13 cellular contexts compared by ENCODE assay signal in the genomic region with DNA sequence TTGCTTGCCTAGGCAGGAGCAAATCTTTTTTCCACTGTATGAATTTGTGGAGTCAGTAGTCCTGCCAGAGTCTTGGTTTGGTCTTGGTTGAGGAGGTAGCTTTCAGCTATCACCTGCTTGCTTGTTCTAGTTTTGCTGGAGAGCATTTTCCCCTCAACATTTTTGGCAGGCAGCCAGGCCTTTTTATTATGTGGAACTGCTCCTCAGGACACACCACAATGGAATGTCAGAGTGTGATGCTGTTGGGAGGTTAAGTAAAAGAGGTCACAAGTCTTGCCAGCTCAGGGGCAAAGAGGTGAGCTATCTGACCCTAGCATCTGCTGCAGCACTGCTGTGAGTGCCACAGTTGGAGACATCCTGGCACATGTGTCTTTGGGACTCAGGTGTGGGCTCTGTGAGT.
DNase-seq lines count a peak whose midpoint lies in the region; ATAC-seq and TF ChIP-seq lines count a peak whose summit lies in the region.
"Had no signal": no experiment of that assay in that cellular context is flagged by ENCODE, and none has a peak within 500 bp of the region (broad histone marks: within the 10 kb centered on the region; RNA-seq: fewer than 3 reads in every experiment).

No MANE protein-coding gene starts in this region.

- no peaks in the 10 kb centered on the region for H3K9me3 ChIP-seq in SJCRH30 (replicated peaks)
- peaks cover 0 to 19% of the 10 kb centered on the region in 2 donors for H3K9me3 ChIP-seq in left lung

- H3K4me3 ChIP-seq in SJCRH30 (no peak overlapping the region), left lung (no peak overlapping the region)

- no peaks in the 10 kb centered on the region for H3K4me1 ChIP-seq in SJCRH30
- no peaks in the 10 kb centered on the region for H3K4me1 ChIP-seq in left lung

- ATAC-seq in left lung (no peak), HG02588 (IDR thresholded peaks at IDR 0.05; ENCODE audit: unreplicated experiment) (no peak), HG02610 (IDR thresholded peaks at IDR 0.05; ENCODE audit: unreplicated experiment) (no peak), HG03460 (IDR thresholded peaks at IDR 0.05; ENCODE audit: unreplicated experiment) (no peak)
- ATAC-seq: stimulated activated naive CD8-positive, alpha-beta T cell treated with anti-CD3 and anti-CD28 coated beads, Interleukin-15, Interleukin-2, amounts not matched to agents 100 U/mL and 50 U/mL, for 24 hours had no signal

- H3K27ac ChIP-seq in SJCRH30 (no peak overlapping the region), left lung (no peak overlapping the region)

- H3K27me3 ChIP-seq in SJCRH30 (no peaks in the 10 kb centered on the region), left lung (no peaks in the 10 kb centered on the region)

- peak; percentile 87 for DNase-seq in DMS79 (lab: John Stamatoyannopoulos, UW)
- DNase-seq in NCI-H187 treated with DMSO at 0.1 percent for 48 hours (lab: John Stamatoyannopoulos, UW) = peak; percentile 0
- DNase-seq in SJCRH30 = peak; percentile 39 to 51
- DNase-seq in iris pigment epithelial cell (ENCODE audit: low read depth) = peak; percentile 1
- no peak for DNase-seq in left lung
- DNase-seq: activated CD4-positive, alpha-beta T cell treated with anti-CD3 and anti-CD28 coated beads for 1 hour; endodermal cell; midbrain; stimulated activated CD4-positive, alpha-beta T cell treated with anti-CD3 and anti-CD28 coated beads, Interleukin-4, amount 100 ng/mL, for 24 hours; stimulated activated naive CD8-positive, alpha-beta T cell treated with anti-CD3 and anti-CD28 coated beads, Interleukin-15, Interleukin-2, amounts not matched to agents 100 U/mL and 50 U/mL, for 24 hours had no signal

- H3K36me3 ChIP-seq in SJCRH30 = no peaks in the 10 kb centered on the region
- H3K36me3 ChIP-seq in left lung = no peaks in the 10 kb centered on the region

- no peak for TF ChIP-seq CTCF in left lung (IDR thresholded peaks at IDR 0.05)

- intact Hi-C loops in left lung (cut with DNase I) = no loop called here

Comparison
In these comparisons a context has a peak if more than half of its experiments do, and no peak if none do; other contexts are left out.
1. DNase-seq: peak in DMS79 (single experiment), NCI-H187 treated with DMSO at 0.1 percent for 48 hours (single experiment), SJCRH30 (2 of 2) and iris pigment epithelial cell (single experiment); none in left lung (0 of 2).